ENCODE assay signal across 28 cellular contexts in the genomic region with DNA sequence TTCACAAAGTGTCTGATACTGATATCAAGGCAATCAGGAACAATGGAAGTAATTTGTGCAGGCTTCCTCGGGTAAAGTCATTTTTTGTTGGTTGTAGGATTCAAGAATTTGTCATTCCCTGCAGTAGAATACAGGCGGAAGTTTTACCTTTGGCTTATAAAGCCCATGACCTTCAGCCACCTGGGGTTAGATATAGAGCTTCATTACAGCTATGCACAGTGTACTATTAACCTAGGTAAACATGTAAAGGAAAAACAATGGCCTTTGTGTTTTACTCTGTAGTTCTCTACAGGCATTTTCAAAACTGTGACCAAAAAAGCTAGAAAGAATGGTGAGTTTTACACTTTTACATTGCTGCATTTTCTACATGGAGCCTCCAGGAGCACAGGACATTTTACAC.
"Had no signal": no experiment of that assay in that cellular context is flagged by ENCODE, and none has a peak within 500 bp of the region (broad histone marks: within the 10 kb centered on the region; RNA-seq: fewer than 3 reads in every experiment).

No MANE protein-coding gene starts in this region.

- H3K9me3 ChIP-seq: esophagus muscularis mucosa, gastrocnemius medialis had no signal

- H3K36me3 ChIP-seq: esophagus muscularis mucosa, gastrocnemius medialis, WERI-Rb-1 had no signal

- FAIRE-seq: astrocyte, colon had no signal

- H3K4me1 ChIP-seq: foreskin keratinocyte, gastrocnemius medialis had no signal

- H3K4me3 ChIP-seq: esophagus muscularis mucosa, gastrocnemius medialis had no signal

- ATAC-seq: activated CD4-positive, CD25-positive, alpha-beta regulatory T cell treated with anti-CD3 and anti-CD28 coated beads, Interleukin-2, amount 50 U/mL, for 24 hours; activated CD8-positive, alpha-beta T cell treated with anti-CD3 and anti-CD28 coated beads for 36 hours; activated T-cell treated with anti-CD3 and anti-CD28 coated beads, Interleukin-2, amount 50 U/mL, for 4 hours; activated T-helper 17 cell treated with anti-CD3 and anti-CD28 coated beads, Interleukin-2, amount 50 U/mL, for 72 hours; effector memory CD8-positive, alpha-beta T cell; foreskin keratinocyte; gastrocnemius medialis had no signal

- H3K27me3 ChIP-seq: esophagus muscularis mucosa, foreskin keratinocyte, gastrocnemius medialis had no signal

- H3K27ac ChIP-seq: esophagus muscularis mucosa, foreskin keratinocyte, gastrocnemius medialis, WERI-Rb-1 had no signal

- DNase-seq: activated B cell treated with CpG ODN at 0.5 μM for 24 hours; activated CD4-positive, alpha-beta T cell treated with anti-CD3 and anti-CD28 coated beads for 48 hours; activated CD4-positive, alpha-beta T cell treated with anti-CD3 and anti-CD28 coated beads, Interleukin-2, amount 50 U/mL, for 1 hour; activated CD4-positive, alpha-beta T cell treated with anti-CD3 and anti-CD28 coated beads, Interleukin-2, amount 50 U/mL, for 48 hours; activated CD8-positive, alpha-beta memory T cell treated with anti-CD3 and anti-CD28 coated beads for 24 hours; activated CD8-positive, alpha-beta T cell treated with anti-CD3 and anti-CD28 coated beads for 36 hours; activated effector memory CD4-positive, alpha-beta T cell treated with Interleukin-2 at 50 U/mL for 16 hours; activated gamma-delta T cell treated with Interleukin-2 at 50 U/mL for 16 hours; activated naive CD4-positive, alpha-beta T cell treated with anti-CD3 and anti-CD28 coated beads, Interleukin-2, amount 50 U/mL, for 16 hours; activated naive CD4-positive, alpha-beta T cell treated with Interleukin-2 at 50 U/mL for 16 hours; activated T-cell treated with anti-CD3 and anti-CD28 coated beads, Interleukin-2, amount 50 U/mL, for 4 hours; amniotic stem cell; anterior cingulate cortex; caudate nucleus; cortex of kidney; dermis blood vessel endothelial cell; effector CD4-positive, alpha-beta T cell; effector memory CD8-positive, alpha-beta T cell; erythroblast; foreskin keratinocyte; gastrocnemius medialis; T1000; WERI-Rb-1 had no signal
